Comparison of ENCODE assay signal across 1 cellular context in the genomic region with DNA sequence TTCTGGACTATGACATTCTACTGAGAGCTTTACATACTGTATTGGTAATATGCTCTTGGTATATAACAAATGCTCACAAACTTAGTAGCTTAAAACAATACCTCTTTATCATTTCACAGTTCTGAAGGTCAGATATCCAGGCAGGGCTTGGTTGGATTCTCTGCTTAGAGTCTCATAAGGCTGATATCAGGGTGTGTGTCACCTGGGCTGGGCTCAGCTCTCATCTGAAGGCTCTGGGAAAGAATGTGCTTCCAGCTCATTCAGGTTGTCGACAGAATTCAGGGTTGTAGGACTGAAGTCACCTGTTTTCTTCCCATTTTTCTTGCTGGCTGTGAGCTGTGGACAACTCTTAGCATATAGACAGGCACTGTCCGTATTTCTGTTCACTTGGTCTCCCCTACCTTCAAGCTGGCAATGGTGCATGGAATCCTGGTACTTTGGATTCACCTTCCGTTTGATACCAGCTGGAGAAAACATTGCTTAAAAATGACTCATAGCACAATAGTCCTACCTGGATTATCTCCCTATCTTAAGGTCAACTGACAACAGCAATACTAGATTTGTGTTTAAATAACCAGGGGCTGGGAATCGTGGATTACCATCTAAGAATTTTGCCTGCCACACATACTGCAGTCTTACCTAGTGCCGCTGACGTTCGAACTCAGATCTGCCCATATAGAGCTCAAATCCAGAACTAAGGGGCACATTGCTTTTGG.
TF ChIP-seq lines count a peak whose summit lies in the region.

No MANE protein-coding gene starts in this region.

TF ChIP-seq in HepG2, 621 proteins besides CTCF, POLR2A, EP300 and RAD21 (continued from another document):
- TF ChIP-seq, protein P1, sequence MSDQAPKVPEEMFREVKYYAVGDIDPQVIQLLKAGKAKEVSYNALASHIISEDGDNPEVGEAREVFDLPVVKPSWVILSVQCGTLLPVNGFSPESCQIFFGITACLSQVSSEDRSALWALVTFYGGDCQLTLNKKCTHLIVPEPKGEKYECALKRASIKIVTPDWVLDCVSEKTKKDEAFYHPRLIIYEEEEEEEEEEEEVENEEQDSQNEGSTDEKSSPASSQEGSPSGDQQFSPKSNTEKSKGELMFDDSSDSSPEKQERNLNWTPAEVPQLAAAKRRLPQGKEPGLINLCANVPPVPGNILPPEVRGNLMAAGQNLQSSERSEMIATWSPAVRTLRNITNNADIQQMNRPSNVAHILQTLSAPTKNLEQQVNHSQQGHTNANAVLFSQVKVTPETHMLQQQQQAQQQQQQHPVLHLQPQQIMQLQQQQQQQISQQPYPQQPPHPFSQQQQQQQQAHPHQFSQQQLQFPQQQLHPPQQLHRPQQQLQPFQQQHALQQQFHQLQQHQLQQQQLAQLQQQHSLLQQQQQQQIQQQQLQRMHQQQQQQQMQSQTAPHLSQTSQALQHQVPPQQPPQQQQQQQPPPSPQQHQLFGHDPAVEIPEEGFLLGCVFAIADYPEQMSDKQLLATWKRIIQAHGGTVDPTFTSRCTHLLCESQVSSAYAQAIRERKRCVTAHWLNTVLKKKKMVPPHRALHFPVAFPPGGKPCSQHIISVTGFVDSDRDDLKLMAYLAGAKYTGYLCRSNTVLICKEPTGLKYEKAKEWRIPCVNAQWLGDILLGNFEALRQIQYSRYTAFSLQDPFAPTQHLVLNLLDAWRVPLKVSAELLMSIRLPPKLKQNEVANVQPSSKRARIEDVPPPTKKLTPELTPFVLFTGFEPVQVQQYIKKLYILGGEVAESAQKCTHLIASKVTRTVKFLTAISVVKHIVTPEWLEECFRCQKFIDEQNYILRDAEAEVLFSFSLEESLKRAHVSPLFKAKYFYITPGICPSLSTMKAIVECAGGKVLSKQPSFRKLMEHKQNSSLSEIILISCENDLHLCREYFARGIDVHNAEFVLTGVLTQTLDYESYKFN (CRISPR knock-in tag; conservative IDR thresholded peaks at IDR 0.05): 0 out of 2 replicates have a peak, but pooled peaks have one; percentile 17
